ENCODE assay signal across 14 cellular contexts in genomic region chr20:34060970-34061369, GRCh38.
"Had no signal": no experiment of that assay in that cellular context is flagged by ENCODE, and none has a peak within 500 bp of the region (broad histone marks: within the 10 kb centered on the region; RNA-seq: fewer than 3 reads in every experiment).

No MANE protein-coding gene starts in this region.

- ATAC-seq: left cardiac atrium; lower lobe of right lung; stimulated activated naive CD8-positive, alpha-beta T cell treated with anti-CD3 and anti-CD28 coated beads, Interleukin-15, Interleukin-2, amounts not matched to agents 100 U/mL and 50 U/mL, for 24 hours had no signal

- H3K4me3 ChIP-seq: breast epithelium, dorsolateral prefrontal cortex, esophagus muscularis mucosa, lower lobe of right lung, ovary, thoracic aorta had no signal

- H3K9me3 ChIP-seq: breast epithelium, esophagus muscularis mucosa, lower lobe of right lung, ovary, thoracic aorta had no signal

- H3K27me3 ChIP-seq: breast epithelium, dorsolateral prefrontal cortex, esophagus muscularis mucosa, ovary had no signal

- H3K9me3 Mint-ChIP-seq: activated naive CD8-positive, alpha-beta T cell treated with anti-CD3 and anti-CD28 coated beads, Interleukin-2, amount 10 ng/mL, durations not matched to agents 7 days and 5 days had no signal

- H3K27ac Mint-ChIP-seq: activated naive CD8-positive, alpha-beta T cell treated with anti-CD3 and anti-CD28 coated beads, Interleukin-2, amount 10 ng/mL, durations not matched to agents 7 days and 5 days had no signal

- DNase-seq: activated CD8-positive, alpha-beta memory T cell treated with anti-CD3 and anti-CD28 coated beads, Interleukin-2, amount 50 U/mL, for 48 hours; activated naive CD8-positive, alpha-beta T cell treated with anti-CD3 and anti-CD28 coated beads, Interleukin-2, amount 10 ng/mL, durations not matched to agents 7 days and 5 days; aorta; dorsolateral prefrontal cortex; glutamatergic neuron; left cardiac atrium; lower lobe of right lung; ovary; stimulated activated CD4-positive, alpha-beta T cell treated with anti-CD3 and anti-CD28 coated beads, Interleukin-12 subunit alpha, Interleukin-12 subunit beta, amount 100 ng/mL, for 4 hours; stimulated activated naive CD8-positive, alpha-beta T cell treated with anti-CD3 and anti-CD28 coated beads, Interleukin-15, Interleukin-2, amounts not matched to agents 100 U/mL and 50 U/mL, for 24 hours; T-helper 2 cell had no signal

- H3K36me3 ChIP-seq: breast epithelium, esophagus muscularis mucosa, ovary, thoracic aorta had no signal

- H3K4me3 Mint-ChIP-seq: activated naive CD8-positive, alpha-beta T cell treated with anti-CD3 and anti-CD28 coated beads, Interleukin-2, amount 10 ng/mL, durations not matched to agents 7 days and 5 days had no signal

- H3K4me1 ChIP-seq: breast epithelium had no signal

- H3K27ac ChIP-seq: breast epithelium, esophagus muscularis mucosa, lower lobe of right lung, ovary, thoracic aorta had no signal

- H3K27me3 Mint-ChIP-seq: activated naive CD8-positive, alpha-beta T cell treated with anti-CD3 and anti-CD28 coated beads, Interleukin-2, amount 10 ng/mL, durations not matched to agents 7 days and 5 days had no signal
